8 cellular contexts compared by ENCODE assay signal in the genomic region with DNA sequence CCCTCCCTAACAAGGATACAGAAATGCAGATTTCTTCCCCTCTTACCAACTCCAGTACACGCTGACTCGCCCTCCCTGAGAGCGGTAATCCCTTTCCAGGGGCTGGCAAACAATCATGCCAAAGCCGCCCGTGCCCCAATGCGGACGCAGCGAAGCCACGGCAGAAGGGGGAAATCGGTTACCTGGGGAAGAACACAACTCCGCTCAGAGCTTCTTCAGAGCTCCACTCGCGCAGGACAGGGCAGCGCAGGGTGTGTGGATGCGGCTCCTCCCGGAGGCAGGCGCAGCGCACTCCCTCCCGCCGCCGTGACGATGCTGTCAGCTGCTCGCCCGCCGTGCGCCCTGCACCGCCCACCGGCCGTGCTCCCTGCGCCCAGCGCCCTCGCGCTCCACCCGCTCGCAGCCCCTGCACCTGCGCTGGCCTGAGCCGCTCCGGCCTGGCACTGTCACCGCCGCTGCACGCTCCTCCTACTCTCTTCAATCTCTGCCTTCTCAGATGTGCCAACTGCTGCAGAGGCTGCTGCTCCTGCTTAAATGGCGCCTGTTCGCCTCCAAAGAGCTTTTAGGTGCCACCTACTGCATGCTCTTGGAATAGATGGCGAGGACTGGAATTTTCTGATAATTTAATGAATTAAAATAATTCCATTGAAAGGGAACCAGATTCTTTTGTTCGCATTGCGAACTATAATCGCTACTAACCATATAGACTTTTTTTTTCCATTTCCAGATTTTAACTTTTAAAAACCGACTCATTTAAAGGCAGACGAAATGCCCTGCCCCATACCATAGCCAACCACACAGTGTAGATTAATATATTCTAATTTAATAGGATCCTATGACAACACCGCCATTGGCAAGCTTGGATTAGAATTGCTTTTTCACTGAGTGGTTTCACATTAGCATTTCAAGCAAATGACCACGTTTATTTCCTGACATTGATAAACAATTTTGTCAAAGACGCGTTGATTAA. TPM values are rescaled to one million over a fixed set of nuclear protein-coding genes. Genes with fewer than 3 reads are reported as not detected.
DNase-seq lines count a peak whose midpoint lies in the region; ATAC-seq and FAIRE-seq lines count a peak whose summit lies in the region.

A gene with protein sequence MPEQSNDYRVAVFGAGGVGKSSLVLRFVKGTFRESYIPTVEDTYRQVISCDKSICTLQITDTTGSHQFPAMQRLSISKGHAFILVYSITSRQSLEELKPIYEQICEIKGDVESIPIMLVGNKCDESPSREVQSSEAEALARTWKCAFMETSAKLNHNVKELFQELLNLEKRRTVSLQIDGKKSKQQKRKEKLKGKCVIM (minus strand): TSS at position 255 of the 970 bp plus-strand sequence. CDS start 28,997 bp downstream, outside the sequence.

- intact Hi-C loops in left colon (cut with DNase I, micrococcal nuclease), result no loop called here

- FAIRE-seq in RCC 7860 (lab: Jason Lieb, UNC), result peak; percentile 79

- ATAC-seq in left colon, result peak; percentile 98
- ATAC-seq in HG02610 (IDR thresholded peaks at IDR 0.05; ENCODE audit: unreplicated experiment), result no peak
- ATAC-seq in HG03342 (IDR thresholded peaks at IDR 0.05; ENCODE audit: unreplicated experiment), result no peak

- DNase-seq in ELF-1 (ENCODE audit: low read depth, low spot score), result peak; percentile 79
- peak; percentile 66 for DNase-seq in HT-29 (ENCODE audit: low spot score)
- DNase-seq in RCC 7860 (ENCODE audit: low spot score), result peak; percentile 78
- peak; percentile 29 for DNase-seq in dedifferentiated amniotic fluid mesenchymal stem cell (ENCODE audit: extremely low spot score)
- peak; percentile 49 to 62 for DNase-seq in left colon
- DNase-seq in stimulated activated CD8-positive, alpha-beta memory T cell treated with anti-CD3 and anti-CD28 coated beads, Interleukin-12 subunit alpha, Interleukin-12 subunit beta, amount 100 ng/mL, for 24 hours (ENCODE audit: extremely low read depth), result peak; percentile 3

RNA-seq across cellular contexts. Expression of the gene that starts here (rescaled TPM):
- total RNA-seq in HT-29 (2014; rRNA removed; shearing (Covaris generic)), result not detected in 2 replicates
- under 1 TPM; 0.06 to 0.14 TPM for total RNA-seq in left colon

Comparison
In these comparisons a context has a peak if more than half of its experiments do, and no peak if none do; other contexts are left out.
1. Peak in DNase-seq in HT-29; RNA of the gene not detected or under 1 TPM.
2. Peak in DNase-seq and ATAC-seq in left colon; RNA of the gene not detected or under 1 TPM.
3. DNase-seq: peak in every context shown above with its lines; median percentile 79 in ELF-1; 78 in RCC 7860; 66 in HT-29; 56 in left colon; 29 in dedifferentiated amniotic fluid mesenchymal stem cell; 3 in stimulated activated CD8-positive, alpha-beta memory T cell treated with anti-CD3 and anti-CD28 coated beads, Interleukin-12 subunit alpha, Interleukin-12 subunit beta, amount 100 ng/mL, for 24 hours.